38 cellular contexts compared by ENCODE assay signal in genomic region chr3:51888463-51889105, GRCh38. TPM values are rescaled to one million over a fixed set of nuclear protein-coding genes. Genes with fewer than 3 reads are reported as not detected.
"Had no signal": no experiment of that assay in that cellular context is flagged by ENCODE, and none has a peak within 500 bp of the region (broad histone marks: within the 10 kb centered on the region; RNA-seq: fewer than 3 reads in every experiment).

No MANE protein-coding gene starts in this region.

- H3K27me3 ChIP-seq: adrenal gland, body of pancreas, brain microvascular endothelial cell, breast epithelium had no signal

- H3K27ac ChIP-seq: adrenal gland, body of pancreas, brain microvascular endothelial cell, breast epithelium, VCaP had no signal

- ATAC-seq: activated CD8-positive, alpha-beta T cell treated with anti-CD3 and anti-CD28 coated beads for 36 hours; activated naive CD4-positive, alpha-beta T cell treated with anti-CD3 and anti-CD28 coated beads, Interleukin-2, amount 50 U/mL, for 72 hours; activated T-cell treated with anti-CD3 and anti-CD28 coated beads, Interleukin-2, amount 50 U/mL, for 4 hours; activated T-cell treated with anti-CD3 and anti-CD28 coated beads, Interleukin-2, amount 50 U/mL, for 72 hours; activated T-helper 17 cell treated with anti-CD3 and anti-CD28 coated beads, Interleukin-2, amount 50 U/mL, for 72 hours; body of pancreas had no signal

- H3K9me3 ChIP-seq: adrenal gland, body of pancreas, breast epithelium had no signal

- FAIRE-seq: astrocyte, TTC549 had no signal

- H3K4me1 ChIP-seq: adrenal gland, body of pancreas, breast epithelium had no signal

- DNase-seq: activated B cell treated with CpG ODN at 0.5 μM for 24 hours; activated CD4-positive, alpha-beta memory T cell treated with anti-CD3 and anti-CD28 coated beads for 36 hours; activated CD4-positive, alpha-beta T cell treated with anti-CD3 and anti-CD28 coated beads for 4 hours; activated CD4-positive, alpha-beta T cell treated with anti-CD3 and anti-CD28 coated beads, Interleukin-2, amount 10 ng/mL, durations not matched to agents 24 days and 14 days; activated CD4-positive, alpha-beta T cell treated with anti-CD3 and anti-CD28 coated beads, Interleukin-2, amount 50 U/mL, for 1 hour; activated CD4-positive, alpha-beta T cell treated with anti-CD3 and anti-CD28 coated beads, Interleukin-2, amount 50 U/mL, for 4 hours; activated CD4-positive, CD25-positive, alpha-beta regulatory T cell treated with anti-CD3 and anti-CD28 coated beads, Interleukin-2, amount 50 U/mL, for 72 hours; activated CD8-positive, alpha-beta memory T cell treated with anti-CD3 and anti-CD28 coated beads, Interleukin-2, amount 50 U/mL, for 4 hours; activated CD8-positive, alpha-beta T cell treated with anti-CD3 and anti-CD28 coated beads for 36 hours; activated effector memory CD4-positive, alpha-beta T cell treated with anti-CD3 and anti-CD28 coated beads, Interleukin-2, amount 50 U/mL, for 16 hours; activated gamma-delta T cell treated with Interleukin-2 at 50 U/mL for 16 hours; activated naive CD4-positive, alpha-beta T cell; activated naive CD4-positive, alpha-beta T cell treated with anti-CD3 and anti-CD28 coated beads for 36 hours; activated naive CD4-positive, alpha-beta T cell treated with anti-CD3 and anti-CD28 coated beads, Interleukin-2, amount 50 U/mL, for 16 hours; activated naive CD8-positive, alpha-beta T cell treated with anti-CD3 and anti-CD28 coated beads for 36 hours; activated T-cell treated with anti-CD3 and anti-CD28 coated beads for 4 hours; activated T-cell treated with anti-CD3 and anti-CD28 coated beads, Interleukin-2, amount 50 U/mL, for 1 hour; activated T-cell treated with anti-CD3 and anti-CD28 coated beads, Interleukin-2, amount 50 U/mL, for 4 hours; activated T-cell treated with anti-CD3 and anti-CD28 coated beads, Interleukin-2, amount 50 U/mL, for 72 hours; adrenal gland; amniotic stem cell; aorta; body of pancreas; brain microvascular endothelial cell; central memory CD4-positive, alpha-beta T cell; T-helper 1 cell; T-helper 2 cell; T-helper 9 cell had no signal

- H3K4me3 ChIP-seq: adrenal gland, body of pancreas, breast epithelium had no signal

- H3K36me3 ChIP-seq: adrenal gland, brain microvascular endothelial cell, breast epithelium had no signal

RNA-seq across cellular contexts. Expression of gene IQCF5, which starts 13.2 kb away (rescaled TPM):
- total RNA-seq: activated B cell treated with CpG ODN at 0.5 μM for 24 hours; activated CD4-positive, alpha-beta memory T cell treated with anti-CD3 and anti-CD28 coated beads for 36 hours; activated CD4-positive, alpha-beta T cell treated with anti-CD3 and anti-CD28 coated beads, Interleukin-2, amount 10 ng/mL, durations not matched to agents 24 days and 14 days; activated CD8-positive, alpha-beta memory T cell treated with anti-CD3 and anti-CD28 coated beads for 36 hours; activated CD8-positive, alpha-beta T cell treated with anti-CD3 and anti-CD28 coated beads for 36 hours; activated naive CD4-positive, alpha-beta T cell treated with anti-CD3 and anti-CD28 coated beads for 36 hours; activated naive CD4-positive, alpha-beta T cell treated with anti-CD3 and anti-CD28 coated beads, Interleukin-2, amount 50 U/mL, for 72 hours; activated naive CD8-positive, alpha-beta T cell treated with anti-CD3 and anti-CD28 coated beads for 36 hours; activated T-cell treated with anti-CD3 and anti-CD28 coated beads, Interleukin-2, amount 50 U/mL, for 4 hours; activated T-cell treated with anti-CD3 and anti-CD28 coated beads, Interleukin-2, amount 50 U/mL, for 72 hours; activated T-helper 1 cell treated with anti-CD3 and anti-CD28 coated beads, Interleukin-12 subunit alpha, Interleukin-12 subunit beta, Interleukin-2, Interleukin-4 antibody, amounts not matched to agents 30 ng/mL and 10 ng/mL and 1 ng/mL, durations not matched to agents 14 hours and 24 hours and 36 hours; activated T-helper 17 cell treated with anti-CD3 and anti-CD28 coated beads, Interleukin-2, amount 50 U/mL, for 72 hours; adrenal gland; aorta; astrocyte; body of pancreas; breast epithelium; cardiac septum; cerebellum had no signal
- polyA plus RNA-seq: adrenal gland, aorta had no signal

RNA-seq across cellular contexts. Expression of gene IQCF1, which starts 14.6 kb away (rescaled TPM):
- total RNA-seq: activated B cell treated with CpG ODN at 0.5 μM for 24 hours; activated CD4-positive, alpha-beta memory T cell treated with anti-CD3 and anti-CD28 coated beads for 36 hours; activated CD4-positive, alpha-beta T cell treated with anti-CD3 and anti-CD28 coated beads, Interleukin-2, amount 10 ng/mL, durations not matched to agents 24 days and 14 days; activated CD8-positive, alpha-beta memory T cell treated with anti-CD3 and anti-CD28 coated beads for 36 hours; activated CD8-positive, alpha-beta T cell treated with anti-CD3 and anti-CD28 coated beads for 36 hours; activated naive CD4-positive, alpha-beta T cell treated with anti-CD3 and anti-CD28 coated beads for 36 hours; activated naive CD4-positive, alpha-beta T cell treated with anti-CD3 and anti-CD28 coated beads, Interleukin-2, amount 50 U/mL, for 72 hours; activated naive CD8-positive, alpha-beta T cell treated with anti-CD3 and anti-CD28 coated beads for 36 hours; activated T-cell treated with anti-CD3 and anti-CD28 coated beads, Interleukin-2, amount 50 U/mL, for 4 hours; activated T-cell treated with anti-CD3 and anti-CD28 coated beads, Interleukin-2, amount 50 U/mL, for 72 hours; activated T-helper 1 cell treated with anti-CD3 and anti-CD28 coated beads, Interleukin-12 subunit alpha, Interleukin-12 subunit beta, Interleukin-2, Interleukin-4 antibody, amounts not matched to agents 30 ng/mL and 10 ng/mL and 1 ng/mL, durations not matched to agents 14 hours and 24 hours and 36 hours; adrenal gland; aorta; astrocyte; body of pancreas; breast epithelium; cardiac septum; cerebellum had no signal
- polyA plus RNA-seq: adrenal gland, aorta had no signal

RNA-seq across cellular contexts. Expression of gene IQCF2, which starts 27.2 kb away (rescaled TPM):
- total RNA-seq: activated B cell treated with CpG ODN at 0.5 μM for 24 hours; activated CD4-positive, alpha-beta memory T cell treated with anti-CD3 and anti-CD28 coated beads for 36 hours; activated CD4-positive, alpha-beta T cell treated with anti-CD3 and anti-CD28 coated beads, Interleukin-2, amount 10 ng/mL, durations not matched to agents 24 days and 14 days; activated CD8-positive, alpha-beta memory T cell treated with anti-CD3 and anti-CD28 coated beads for 36 hours; activated CD8-positive, alpha-beta T cell treated with anti-CD3 and anti-CD28 coated beads for 36 hours; activated naive CD4-positive, alpha-beta T cell treated with anti-CD3 and anti-CD28 coated beads for 36 hours; activated naive CD4-positive, alpha-beta T cell treated with anti-CD3 and anti-CD28 coated beads, Interleukin-2, amount 50 U/mL, for 72 hours; activated naive CD8-positive, alpha-beta T cell treated with anti-CD3 and anti-CD28 coated beads for 36 hours; activated T-cell treated with anti-CD3 and anti-CD28 coated beads, Interleukin-2, amount 50 U/mL, for 4 hours; activated T-cell treated with anti-CD3 and anti-CD28 coated beads, Interleukin-2, amount 50 U/mL, for 72 hours; activated T-helper 1 cell treated with anti-CD3 and anti-CD28 coated beads, Interleukin-12 subunit alpha, Interleukin-12 subunit beta, Interleukin-2, Interleukin-4 antibody, amounts not matched to agents 30 ng/mL and 10 ng/mL and 1 ng/mL, durations not matched to agents 14 hours and 24 hours and 36 hours; activated T-helper 17 cell treated with anti-CD3 and anti-CD28 coated beads, Interleukin-2, amount 50 U/mL, for 72 hours; adrenal gland; aorta; astrocyte; body of pancreas; breast epithelium; cardiac septum; cerebellum had no signal
- polyA plus RNA-seq: adrenal gland, aorta had no signal
